ENCODE assay signal across 26 cellular contexts in the genomic region with DNA sequence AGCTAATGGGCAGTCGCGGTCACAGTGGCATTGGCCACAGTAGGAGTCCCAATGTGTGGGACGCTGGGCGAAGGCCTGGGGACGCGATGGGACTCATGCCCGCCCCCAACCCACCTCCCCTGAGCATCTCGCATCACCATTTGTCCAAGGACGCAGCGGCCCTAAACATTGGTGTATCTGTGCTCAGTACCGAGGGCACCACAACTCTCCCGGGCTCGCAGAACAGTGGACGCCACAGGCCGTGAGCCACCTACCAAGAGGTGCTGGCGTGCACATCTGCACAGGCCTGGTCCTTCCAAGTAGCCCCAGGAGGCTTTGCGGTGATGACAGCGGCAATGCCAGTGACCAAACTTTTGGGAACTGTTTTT.
"Had no signal": no experiment of that assay in that cellular context is flagged by ENCODE, and none has a peak within 500 bp of the region (broad histone marks: within the 10 kb centered on the region; RNA-seq: fewer than 3 reads in every experiment).

No MANE protein-coding gene starts in this region.

- H3K4me3 Mint-ChIP-seq: dendritic cell treated with granulocyte-macrophage colony-stimulating factor and Interleukin-4, amounts not matched to agents 40 ng/mL and 50 ng/mL, for 4 days; effector memory CD8-positive, alpha-beta T cell; endodermal cell; mesothelial cell of epicardium; naive thymus-derived CD4-positive, alpha-beta T cell had no signal

- H3K36me3 ChIP-seq: colonic mucosa, esophagus squamous epithelium, gastrocnemius medialis, heart right ventricle, left lung, lower lobe of right lung had no signal

- FAIRE-seq: endometrium, islet of Langerhans, keratinocyte had no signal

- H3K4me3 ChIP-seq: colonic mucosa, esophagus squamous epithelium, gastrocnemius medialis, heart right ventricle, left lung, lower lobe of right lung had no signal

- H3K4me1 ChIP-seq: colonic mucosa, gastrocnemius medialis, heart right ventricle, left lung, lower lobe of right lung had no signal

- H3K9me3 Mint-ChIP-seq: dendritic cell treated with granulocyte-macrophage colony-stimulating factor and Interleukin-4, amounts not matched to agents 40 ng/mL and 50 ng/mL, for 4 days; effector memory CD8-positive, alpha-beta T cell; mesothelial cell of epicardium had no signal

- H3K4me1 Mint-ChIP-seq: naive thymus-derived CD4-positive, alpha-beta T cell had no signal

- H3K9me3 ChIP-seq: colonic mucosa, esophagus squamous epithelium, gastrocnemius medialis, heart right ventricle, left lung, lower lobe of right lung had no signal

- H3K27me3 ChIP-seq: colonic mucosa, esophagus squamous epithelium, heart right ventricle, left lung had no signal

- H3K36me3 Mint-ChIP-seq: mesothelial cell of epicardium had no signal

- DNase-seq: colonic mucosa; cortex of kidney; effector CD8-positive, alpha-beta T cell; effector memory CD8-positive, alpha-beta T cell; endodermal cell; erythroblast; esophagus squamous epithelium; foreskin fibroblast; foreskin melanocyte; gastrocnemius medialis; glutamatergic neuron; head of caudate nucleus; heart right ventricle; hippocampal formation; left cardiac atrium; left lung; left ventricle myocardium superior; lower lobe of right lung; mesenchymal stem cell; naive thymus-derived CD4-positive, alpha-beta T cell had no signal

- H3K27ac ChIP-seq: colonic mucosa, epithelial cell of prostate, esophagus squamous epithelium, gastrocnemius medialis, heart right ventricle, left lung, lower lobe of right lung had no signal

- H3K27ac Mint-ChIP-seq: dendritic cell treated with granulocyte-macrophage colony-stimulating factor and Interleukin-4, amounts not matched to agents 40 ng/mL and 50 ng/mL, for 4 days; effector memory CD8-positive, alpha-beta T cell; endodermal cell; mesothelial cell of epicardium; naive thymus-derived CD4-positive, alpha-beta T cell had no signal

- ATAC-seq: effector memory CD8-positive, alpha-beta T cell; gastrocnemius medialis; heart right ventricle; left cardiac atrium; left lung; left ventricle myocardium superior; lower lobe of right lung; naive thymus-derived CD4-positive, alpha-beta T cell had no signal
